23 cellular contexts compared by ENCODE assay signal in genomic region chr7:67380326-67380725, GRCh38.
"Had no signal": no experiment of that assay in that cellular context is flagged by ENCODE, and none has a peak within 500 bp of the region (broad histone marks: within the 10 kb centered on the region; RNA-seq: fewer than 3 reads in every experiment).

No MANE protein-coding gene starts in this region.

- H3K9me3 ChIP-seq: SK-N-SH had no signal

- H3K9ac ChIP-seq: SK-N-SH had no signal

- FAIRE-seq: RCC 7860 had no signal

- H3K4me2 ChIP-seq: SK-N-SH had no signal

- H3K27ac ChIP-seq: HL-60 had no signal

- ATAC-seq: T-cell had no signal

- DNase-seq: KBM-7, MV-4-11, NCI-H1048, NCI-H1105, NCI-H1417, NCI-H1436 treated with DMSO at 0.1 percent for 48 hours, NCI-H1694, NCI-H187 treated with DMSO at 0.1 percent for 48 hours, NCI-H2029 treated with DMSO at 0.1 percent for 48 hours, NCI-H2107, NCI-H2227 treated with DMSO at 0.1 percent for 48 hours, NCI-H446, NCI-H510A, NCI-H524 treated with DMSO at 0.1 percent for 48 hours, NCI-H69, NCI-H774, Right ventricle myocardium superior, RPMI8226, SK-N-SH, SW 1271, T-cell had no signal
